Comparison of ENCODE assay signal across 33 cellular contexts in the genomic region with DNA sequence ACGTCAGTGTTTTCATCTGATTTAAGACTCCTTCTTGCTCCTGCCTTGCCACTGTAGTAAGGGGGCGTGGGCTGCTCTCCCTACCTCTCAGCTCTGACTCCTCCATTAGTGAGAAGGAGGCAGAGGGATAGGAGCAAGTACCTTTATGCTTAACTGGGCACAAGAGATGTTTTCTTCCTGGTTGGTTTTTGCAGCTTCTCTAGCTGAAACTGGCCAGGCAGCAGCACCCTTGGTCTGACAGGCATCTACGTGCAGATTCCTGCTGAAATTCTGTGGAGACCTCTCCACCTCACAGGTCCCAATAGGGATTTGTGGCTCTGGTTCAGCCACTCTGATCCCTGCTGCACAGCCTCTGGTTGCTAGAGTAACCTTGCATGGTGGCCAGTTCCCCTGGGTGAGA.
"Had no signal": no experiment of that assay in that cellular context is flagged by ENCODE, and none has a peak within 500 bp of the region (broad histone marks: within the 10 kb centered on the region; RNA-seq: fewer than 3 reads in every experiment).

No MANE protein-coding gene starts in this region.

- H3K4me3 Mint-ChIP-seq: activated B cell treated with CpG ODN at 0.5 μM for 24 hours; activated CD4-positive, alpha-beta memory T cell treated with anti-CD3 and anti-CD28 coated beads for 36 hours; activated CD4-positive, alpha-beta T cell treated with anti-CD3 and anti-CD28 coated beads, Interleukin-2, amount 10 ng/mL, durations not matched to agents 24 days and 14 days; activated CD8-positive, alpha-beta memory T cell treated with anti-CD3 and anti-CD28 coated beads, Interleukin-2, amount 10 ng/mL, durations not matched to agents 7 days and 5 days; activated CD8-positive, alpha-beta T cell treated with anti-CD3 and anti-CD28 coated beads, Interleukin-2, amount 10 ng/mL, durations not matched to agents 7 days and 5 days; activated naive CD4-positive, alpha-beta T cell treated with anti-CD3 and anti-CD28 coated beads for 36 hours; activated naive CD4-positive, alpha-beta T cell treated with anti-CD3 and anti-CD28 coated beads, Interleukin-2, amount 50 U/mL, for 24 hours; activated naive CD8-positive, alpha-beta T cell treated with anti-CD3 and anti-CD28 coated beads for 36 hours; activated naive CD8-positive, alpha-beta T cell treated with anti-CD3 and anti-CD28 coated beads, Interleukin-2, amount 50 U/mL, for 24 hours; activated T-helper 1 cell treated with anti-CD3 and anti-CD28 coated beads, Interleukin-12 subunit alpha, Interleukin-12 subunit beta, Interleukin-2, Interleukin-4 antibody, amounts not matched to agents 30 ng/mL and 10 ng/mL and 1 ng/mL, durations not matched to agents 14 hours and 24 hours and 36 hours; effector memory CD8-positive, alpha-beta T cell; T-helper 17 cell; T-helper 2 cell treated with Interferon-gamma antibody and Interleukin-4, amounts not matched to agents 5 μg/mL and 100 μg/mL, for 36 hours had no signal

- ATAC-seq: activated CD4-positive, CD25-positive, alpha-beta regulatory T cell treated with anti-CD3 and anti-CD28 coated beads, Interleukin-2, amount 50 U/mL, for 24 hours; activated CD8-positive, alpha-beta memory T cell treated with anti-CD3 and anti-CD28 coated beads, Interleukin-2, amount 10 ng/mL, durations not matched to agents 7 days and 5 days; activated CD8-positive, alpha-beta T cell treated with anti-CD3 and anti-CD28 coated beads, Interleukin-2, amount 10 ng/mL, durations not matched to agents 7 days and 5 days; activated naive CD8-positive, alpha-beta T cell treated with anti-CD3 and anti-CD28 coated beads, Interleukin-2, amount 50 U/mL, for 24 hours; body of pancreas; effector memory CD8-positive, alpha-beta T cell; gastroesophageal sphincter; heart right ventricle; T-helper 17 cell had no signal

- H3K9me3 Mint-ChIP-seq: activated CD4-positive, alpha-beta memory T cell treated with anti-CD3 and anti-CD28 coated beads for 36 hours; activated CD4-positive, alpha-beta T cell treated with anti-CD3 and anti-CD28 coated beads, Interleukin-2, amount 10 ng/mL, durations not matched to agents 24 days and 14 days; activated naive CD4-positive, alpha-beta T cell treated with anti-CD3 and anti-CD28 coated beads for 36 hours; activated naive CD4-positive, alpha-beta T cell treated with anti-CD3 and anti-CD28 coated beads, Interleukin-2, amount 50 U/mL, for 24 hours; activated naive CD8-positive, alpha-beta T cell treated with anti-CD3 and anti-CD28 coated beads for 36 hours; activated naive CD8-positive, alpha-beta T cell treated with anti-CD3 and anti-CD28 coated beads, Interleukin-2, amount 50 U/mL, for 24 hours; activated T-helper 1 cell treated with anti-CD3 and anti-CD28 coated beads, Interleukin-12 subunit alpha, Interleukin-12 subunit beta, Interleukin-2, Interleukin-4 antibody, amounts not matched to agents 30 ng/mL and 10 ng/mL and 1 ng/mL, durations not matched to agents 14 hours and 24 hours and 36 hours; activated T-helper 2 cell treated with anti-CD3 and anti-CD28 coated beads, Interferon-gamma antibody, Interleukin-2, Interleukin-4, amounts not matched to agents 10 μg/mL and 5 μg/mL and 100 μg/mL, durations not matched to agents 14 hours and 24 hours and 36 hours; effector memory CD8-positive, alpha-beta T cell; T-helper 2 cell treated with Interferon-gamma antibody and Interleukin-4, amounts not matched to agents 5 μg/mL and 100 μg/mL, for 36 hours had no signal

- H3K27ac Mint-ChIP-seq: activated B cell treated with CpG ODN at 0.5 μM for 24 hours; activated CD4-positive, alpha-beta memory T cell treated with anti-CD3 and anti-CD28 coated beads for 36 hours; activated CD4-positive, alpha-beta T cell treated with anti-CD3 and anti-CD28 coated beads, Interleukin-2, amount 10 ng/mL, durations not matched to agents 24 days and 14 days; activated CD8-positive, alpha-beta memory T cell treated with anti-CD3 and anti-CD28 coated beads, Interleukin-2, amount 10 ng/mL, durations not matched to agents 7 days and 5 days; activated CD8-positive, alpha-beta T cell treated with anti-CD3 and anti-CD28 coated beads, Interleukin-2, amount 10 ng/mL, durations not matched to agents 7 days and 5 days; activated naive CD4-positive, alpha-beta T cell treated with anti-CD3 and anti-CD28 coated beads for 36 hours; activated naive CD4-positive, alpha-beta T cell treated with anti-CD3 and anti-CD28 coated beads, Interleukin-2, amount 50 U/mL, for 24 hours; activated naive CD8-positive, alpha-beta T cell treated with anti-CD3 and anti-CD28 coated beads for 36 hours; activated naive CD8-positive, alpha-beta T cell treated with anti-CD3 and anti-CD28 coated beads, Interleukin-2, amount 50 U/mL, for 24 hours; activated T-helper 1 cell treated with anti-CD3 and anti-CD28 coated beads, Interleukin-12 subunit alpha, Interleukin-12 subunit beta, Interleukin-2, Interleukin-4 antibody, amounts not matched to agents 30 ng/mL and 10 ng/mL and 1 ng/mL, durations not matched to agents 14 hours and 24 hours and 36 hours; activated T-helper 2 cell treated with anti-CD3 and anti-CD28 coated beads, Interferon-gamma antibody, Interleukin-2, Interleukin-4, amounts not matched to agents 10 μg/mL and 5 μg/mL and 100 μg/mL, durations not matched to agents 14 hours and 24 hours and 36 hours; effector memory CD8-positive, alpha-beta T cell; T-helper 17 cell; T-helper 2 cell treated with Interferon-gamma antibody and Interleukin-4, amounts not matched to agents 5 μg/mL and 100 μg/mL, for 36 hours had no signal

- H3K36me3 Mint-ChIP-seq: activated CD4-positive, alpha-beta memory T cell treated with anti-CD3 and anti-CD28 coated beads for 36 hours; activated CD8-positive, alpha-beta memory T cell treated with anti-CD3 and anti-CD28 coated beads, Interleukin-2, amount 10 ng/mL, durations not matched to agents 7 days and 5 days; activated naive CD4-positive, alpha-beta T cell treated with anti-CD3 and anti-CD28 coated beads, Interleukin-2, amount 50 U/mL, for 24 hours; activated naive CD8-positive, alpha-beta T cell treated with anti-CD3 and anti-CD28 coated beads for 36 hours had no signal

- H3K4me1 Mint-ChIP-seq: activated B cell treated with CpG ODN at 0.5 μM for 24 hours; activated CD4-positive, alpha-beta T cell treated with anti-CD3 and anti-CD28 coated beads, Interleukin-2, amount 10 ng/mL, durations not matched to agents 24 days and 14 days; activated CD8-positive, alpha-beta memory T cell treated with anti-CD3 and anti-CD28 coated beads, Interleukin-2, amount 10 ng/mL, durations not matched to agents 7 days and 5 days; activated naive CD4-positive, alpha-beta T cell treated with anti-CD3 and anti-CD28 coated beads, Interleukin-2, amount 50 U/mL, for 24 hours; activated naive CD8-positive, alpha-beta T cell treated with anti-CD3 and anti-CD28 coated beads for 36 hours; activated naive CD8-positive, alpha-beta T cell treated with anti-CD3 and anti-CD28 coated beads, Interleukin-2, amount 50 U/mL, for 24 hours had no signal

- DNase-seq: activated B cell treated with CpG ODN at 0.5 μM for 24 hours; activated CD4-positive, alpha-beta memory T cell treated with anti-CD3 and anti-CD28 coated beads for 36 hours; activated CD4-positive, alpha-beta T cell treated with anti-CD3 and anti-CD28 coated beads, Interleukin-2, amount 10 ng/mL, durations not matched to agents 24 days and 14 days; activated CD8-positive, alpha-beta memory T cell treated with anti-CD3 and anti-CD28 coated beads, Interleukin-2, amount 10 ng/mL, durations not matched to agents 7 days and 5 days; activated CD8-positive, alpha-beta memory T cell treated with anti-CD3 and anti-CD28 coated beads, Interleukin-2, amount 50 U/mL, for 4 hours; activated CD8-positive, alpha-beta T cell treated with anti-CD3 and anti-CD28 coated beads, Interleukin-2, amount 10 ng/mL, durations not matched to agents 7 days and 5 days; activated effector memory CD4-positive, alpha-beta T cell treated with anti-CD3 and anti-CD28 coated beads, Interleukin-2, amount 50 U/mL, for 16 hours; activated naive CD4-positive, alpha-beta T cell treated with anti-CD3 and anti-CD28 coated beads for 36 hours; activated naive CD8-positive, alpha-beta T cell treated with anti-CD3 and anti-CD28 coated beads for 36 hours; activated naive CD8-positive, alpha-beta T cell treated with anti-CD3 and anti-CD28 coated beads, Interleukin-2, amount 50 U/mL, for 24 hours; activated T-cell treated with anti-CD3 and anti-CD28 coated beads, Interleukin-2, amount 50 U/mL, for 1 hour; activated T-cell treated with anti-CD3 and anti-CD28 coated beads, Interleukin-2, amount 50 U/mL, for 48 hours; adrenal gland; amygdala; aorta; body of pancreas; caudate nucleus; cortex of kidney; dermis blood vessel endothelial cell; effector CD4-positive, alpha-beta T cell; effector memory CD8-positive, alpha-beta T cell; erythroblast; esophagus squamous epithelium; foreskin melanocyte; heart right ventricle; T-helper 17 cell; T1000 had no signal
